Comparison of ENCODE assay signal across 7 cellular contexts in genomic region chr17:60115364-60115763, GRCh38. TPM values are rescaled to one million over a fixed set of nuclear protein-coding genes. Genes with fewer than 3 reads are reported as not detected.
"Had no signal": no experiment of that assay in that cellular context is flagged by ENCODE, and none has a peak within 500 bp of the region (broad histone marks: within the 10 kb centered on the region; RNA-seq: fewer than 3 reads in every experiment).

No MANE protein-coding gene starts in this region.

RNA-seq across cellular contexts. Expression of gene CA4, which starts 34.4 kb away (rescaled TPM):
- total RNA-seq: kidney epithelial cell, mammary epithelial cell, mesothelial cell of epicardium, mononuclear cell, myocyte had no signal
- polyA plus RNA-seq: immature natural killer cell, keratinocyte, mammary epithelial cell had no signal
